8 cellular contexts compared by ENCODE assay signal in genomic region chr11:3905080-3905953, GRCh38. TPM values are rescaled to one million over a fixed set of nuclear protein-coding genes. Genes with fewer than 3 reads are reported as not detected.
DNase-seq lines count a peak whose midpoint lies in the region; ATAC-seq lines count a peak whose summit lies in the region.

No MANE protein-coding gene starts in this region.

- ATAC-seq in activated T-cell treated with anti-CD3 and anti-CD28 coated beads, Interleukin-2, amount 50 U/mL, for 72 hours (replicated peaks in 1 of 2): peak; percentile 98 to 99
- peak; percentile 37 for ATAC-seq in left ventricle myocardium superior

- no peaks in the 10 kb centered on the region for H3K27me3 Mint-ChIP-seq in activated T-cell treated with anti-CD3 and anti-CD28 coated beads, Interleukin-2, amount 50 U/mL, for 72 hours (ENCODE audit: low read depth)

- no peaks in the 10 kb centered on the region for H3K9me3 Mint-ChIP-seq in activated T-cell treated with anti-CD3 and anti-CD28 coated beads, Interleukin-2, amount 50 U/mL, for 72 hours

- H3K36me3 Mint-ChIP-seq in activated T-cell treated with anti-CD3 and anti-CD28 coated beads, Interleukin-2, amount 50 U/mL, for 72 hours (ENCODE audit: insufficient read depth in 2 of 2): peaks cover 1 to 2% of the 10 kb centered on the region in 2 donors

- H3K4me3 Mint-ChIP-seq in activated T-cell treated with anti-CD3 and anti-CD28 coated beads, Interleukin-2, amount 50 U/mL, for 72 hours: peak overlapping the region; percentile 72 to 80

- intact Hi-C loops in left ventricle myocardium superior (cut with micrococcal nuclease): no loop called here

- peak; percentile 5 for DNase-seq in DMS53 treated with DMSO at 0.1 percent for 48 hours (lab: John Stamatoyannopoulos, UW; ENCODE audit: unreplicated experiment)
- peak; percentile 79 for DNase-seq in HCEC 1CT
- peak; percentile 88 for DNase-seq in NCI-H226
- peak; percentile 74 to 77 for DNase-seq in activated T-cell treated with anti-CD3 and anti-CD28 coated beads, Interleukin-2, amount 50 U/mL, for 72 hours
- DNase-seq in left ventricle myocardium superior: no peak
- peak; percentile 47 to 52 for DNase-seq in stimulated activated CD4-positive, alpha-beta T cell treated with anti-CD3 and anti-CD28 coated beads, Interleukin-2, amount 100 ng/mL, for 48 hours
- DNase-seq in DMS114 treated with DMSO at 0.1 percent for 48 hours (lab: John Stamatoyannopoulos, UW; ENCODE audit: unreplicated experiment): no peak
- DNase-seq in inferior parietal cortex (ENCODE audit: extremely low spot score): no peak

- peak overlapping the region; percentile 91 for H3K27ac Mint-ChIP-seq in activated T-cell treated with anti-CD3 and anti-CD28 coated beads, Interleukin-2, amount 50 U/mL, for 72 hours

- peaks cover 87% of the 10 kb centered on the region for H3K4me1 Mint-ChIP-seq in activated T-cell treated with anti-CD3 and anti-CD28 coated beads, Interleukin-2, amount 50 U/mL, for 72 hours (ENCODE audit: low read depth)

RNA-seq across cellular contexts. Expression of gene STIM1, which starts 49.9 kb away (rescaled TPM):
- total RNA-seq in activated T-cell treated with anti-CD3 and anti-CD28 coated beads, Interleukin-2, amount 50 U/mL, for 72 hours: 100 to 1,000 TPM; 129 to 157 TPM
- total RNA-seq in left ventricle myocardium superior: 17.0 TPM

Comparison
In these comparisons a context has a peak if more than half of its experiments do, and no peak if none do; other contexts are left out.
1. DNase-seq: peak in DMS53 treated with DMSO at 0.1 percent for 48 hours (single experiment), HCEC 1CT (single experiment), NCI-H226 (single experiment), activated T-cell treated with anti-CD3 and anti-CD28 coated beads, Interleukin-2, amount 50 U/mL, for 72 hours (2 of 2) and stimulated activated CD4-positive, alpha-beta T cell treated with anti-CD3 and anti-CD28 coated beads, Interleukin-2, amount 100 ng/mL, for 48 hours (2 of 2); none in left ventricle myocardium superior (single experiment), DMS114 treated with DMSO at 0.1 percent for 48 hours (single experiment) and inferior parietal cortex (single experiment).